ENCODE assay signal across 11 cellular contexts in the genomic region with DNA sequence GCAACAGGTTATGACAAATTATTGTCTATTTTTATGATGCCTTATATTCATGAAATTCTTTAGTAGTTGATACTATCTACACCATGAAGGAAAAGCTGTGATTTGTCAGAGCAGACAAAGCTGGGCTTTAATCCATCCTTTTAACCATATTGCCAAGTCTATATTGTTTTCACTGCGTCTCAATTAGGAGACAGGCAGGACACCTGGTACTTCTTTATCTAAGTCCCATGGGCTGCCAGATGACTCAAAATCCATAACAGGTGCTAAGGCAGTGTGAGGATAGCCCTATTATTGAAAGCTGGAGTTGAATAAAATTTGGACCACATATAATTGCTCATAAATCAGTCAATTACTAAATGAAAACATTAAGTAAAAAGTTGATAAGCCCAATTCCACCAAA.
"Had no signal": no experiment of that assay in that cellular context is flagged by ENCODE, and none has a peak within 500 bp of the region (broad histone marks: within the 10 kb centered on the region; RNA-seq: fewer than 3 reads in every experiment).

No MANE protein-coding gene starts in this region.

- DNase-seq: activated CD4-positive, alpha-beta T cell treated with anti-CD3 and anti-CD28 coated beads for 4 hours; activated CD8-positive, alpha-beta memory T cell treated with anti-CD3 and anti-CD28 coated beads, Interleukin-2, amount 50 U/mL, for 48 hours; activated CD8-positive, alpha-beta T cell treated with anti-CD3 and anti-CD28 coated beads, Interleukin-2, amount 10 ng/mL, durations not matched to agents 7 days and 5 days; foreskin melanocyte; heart right ventricle; islet precursor cell; left lung; stimulated activated naive CD4-positive, alpha-beta T cell treated with Interleukin-2 at 50 U/mL for 16 hours; trophoblast cell had no signal

- ATAC-seq: activated CD8-positive, alpha-beta T cell treated with anti-CD3 and anti-CD28 coated beads, Interleukin-2, amount 10 ng/mL, durations not matched to agents 7 days and 5 days; heart right ventricle; left lung; natural killer cell treated with Interleukin-12 subunit alpha and Interleukin-12 subunit beta and Interleukin-15 and Interleukin-18, amount 100 ng/mL, for 72 hours; sciatic nerve had no signal
